Comparison of ENCODE assay signal across 11 cellular contexts in genomic region chr20:3901028-3901746, GRCh38. TPM values are rescaled to one million over a fixed set of nuclear protein-coding genes. Genes with fewer than 3 reads are reported as not detected.
DNase-seq lines count a peak whose midpoint lies in the region; ATAC-seq, FAIRE-seq and TF ChIP-seq lines count a peak whose summit lies in the region.
"Had no signal": no experiment of that assay in that cellular context is flagged by ENCODE, and none has a peak within 500 bp of the region (broad histone marks: within the 10 kb centered on the region; RNA-seq: fewer than 3 reads in every experiment).

No MANE protein-coding gene starts in this region.

- TF ChIP-seq RAD21 in HepG2 (CRISPR knock-in tag; IDR thresholded peaks at IDR 0.05), result no peak

- H3K4me3 ChIP-seq in HepG2 (replicated peaks in 1 of 3; ENCODE audit: insufficient read depth in 1 of 3, low read depth in 2 of 3, low read length in 3 of 3), result no peak overlapping the region

- in situ Hi-C loops in HepG2 (cut with HindIII; ENCODE audit: extremely low pct_ligation_motif_present, low pct_unique_long_range_greater_than_20kb), result no loop called here

- CTCF ChIA-PET in activated CD8-positive, alpha-beta T cell treated with anti-CD3 and anti-CD28 coated beads, Interleukin-2, amount 10 ng/mL, durations not matched to agents 7 days and 5 days (lab: Charles Lee), result interaction anchor here (1.2 to 1.4 kb wide), 4 partner anchors 26 to 133 kb away, joined by 3 to 4 read pairs (median 3); partner anchors contain the start of gene ADISSP
- CTCF ChIA-PET in HepG2 (lab: Yijun Ruan, JAX; ENCODE audit: low intra/inter-chr PET ratio, low total read pairs), result no interaction called here

- peaks cover 97% of the 10 kb centered on the region for H4K20me1 ChIP-seq in HepG2 (ENCODE audit: insufficient read depth, low read length)

- H3K27ac ChIP-seq in HepG2 (ENCODE audit: extremely low read length, insufficient read depth, low read length), result no peak overlapping the region
- H3K27ac ChIP-seq: C4-2B had no signal

- H3K79me2 ChIP-seq in HepG2 (ENCODE audit: insufficient read depth, low read length), result peaks cover 98% of the 10 kb centered on the region

- H3K4me3 Mint-ChIP-seq in activated naive CD4-positive, alpha-beta T cell treated with anti-CD3 and anti-CD28 coated beads, Interleukin-2, amount 50 U/mL, for 24 hours, result peak overlapping the region; percentile 80
- peak overlapping the region; percentile 28 for H3K4me3 Mint-ChIP-seq in activated CD8-positive, alpha-beta T cell treated with anti-CD3 and anti-CD28 coated beads, Interleukin-2, amount 10 ng/mL, durations not matched to agents 7 days and 5 days
- peak overlapping the region; percentile 22 for H3K4me3 Mint-ChIP-seq in type B pancreatic cell

- peak overlapping the region; percentile 92 for H3K27ac Mint-ChIP-seq in activated naive CD4-positive, alpha-beta T cell treated with anti-CD3 and anti-CD28 coated beads, Interleukin-2, amount 50 U/mL, for 24 hours
- H3K27ac Mint-ChIP-seq in activated CD8-positive, alpha-beta T cell treated with anti-CD3 and anti-CD28 coated beads, Interleukin-2, amount 10 ng/mL, durations not matched to agents 7 days and 5 days, result peak overlapping the region; percentile 16
- H3K27ac Mint-ChIP-seq in type B pancreatic cell, result peak overlapping the region; percentile 57

- H3K9me3 ChIP-seq in HepG2 (ENCODE audit: low read length), result no peaks in the 10 kb centered on the region

- BruUV-seq in HepG2 (replicated peaks; lab: Mats Ljungman, UMichigan), result no TSS peak

- POLR2A ChIA-PET in activated CD8-positive, alpha-beta T cell treated with anti-CD3 and anti-CD28 coated beads, Interleukin-2, amount 10 ng/mL, durations not matched to agents 7 days and 5 days (lab: Charles Lee), result interaction anchor here (1.1 kb wide), 1 partner anchor 10 kb away, joined by 3 read pairs; no protein-coding TSS in a partner anchor
- POLR2A ChIA-PET in HepG2 (lab: Yijun Ruan, JAX), result no interaction called here

- 93% methylated on average over 3 of the region's 3 CpGs for WGBS in HepG2 (ENCODE audit: low lambda C conversion rate)

- no peaks in the 10 kb centered on the region for H3K9me3 Mint-ChIP-seq in activated naive CD4-positive, alpha-beta T cell treated with anti-CD3 and anti-CD28 coated beads, Interleukin-2, amount 50 U/mL, for 24 hours
- no peaks in the 10 kb centered on the region for H3K9me3 Mint-ChIP-seq in activated CD8-positive, alpha-beta T cell treated with anti-CD3 and anti-CD28 coated beads, Interleukin-2, amount 10 ng/mL, durations not matched to agents 7 days and 5 days (ENCODE audit: insufficient read depth)
- no peaks in the 10 kb centered on the region for H3K9me3 Mint-ChIP-seq in type B pancreatic cell

- peaks cover 78% of the 10 kb centered on the region for H3K4me1 Mint-ChIP-seq in activated naive CD4-positive, alpha-beta T cell treated with anti-CD3 and anti-CD28 coated beads, Interleukin-2, amount 50 U/mL, for 24 hours
- peaks cover 48% of the 10 kb centered on the region for H3K4me1 Mint-ChIP-seq in activated CD8-positive, alpha-beta T cell treated with anti-CD3 and anti-CD28 coated beads, Interleukin-2, amount 10 ng/mL, durations not matched to agents 7 days and 5 days (ENCODE audit: low read depth)
- peaks cover 35% of the 10 kb centered on the region for H3K4me1 Mint-ChIP-seq in type B pancreatic cell (ENCODE audit: unreplicated experiment)

- no peak for TF ChIP-seq POLR2A in HepG2 (IDR thresholded peaks at IDR 0.05; ENCODE audit: insufficient read depth in 1 of 2, low read depth in 2 of 2, low read length in 2 of 2)

- TF ChIP-seq CTCF in HepG2 (CRISPR knock-in tag; IDR thresholded peaks at IDR 0.05) (no peak), type B pancreatic cell (conservative IDR thresholded peaks at IDR 0.05) (no peak)

- TF ChIP-seq EP300 in HepG2 (IDR thresholded peaks at IDR 0.05; ENCODE audit: low read depth in 2 of 2, low read length in 2 of 2) (no peak), HepG2 (CRISPR knock-in tag; IDR thresholded peaks at IDR 0.05; ENCODE audit: borderline replicate concordance) (no peak)

- FAIRE-seq in HepG2 (lab: Jason Lieb, UNC), result no peak
- FAIRE-seq: colon had no signal

- H3K36me3 ChIP-seq in HepG2 (replicated peaks in 1 of 2; ENCODE audit: control insufficient read depth in 1 of 2, insufficient read depth in 2 of 2, low read length in 2 of 2), result peaks cover 5 to 36% of the 10 kb centered on the region in 2 experiments; a peak in 3 of 5 replicates

- no peak overlapping the region for H3K9ac ChIP-seq in HepG2 (ENCODE audit: insufficient read depth, low read depth, low read length)

- H3K36me3 Mint-ChIP-seq in activated naive CD4-positive, alpha-beta T cell treated with anti-CD3 and anti-CD28 coated beads, Interleukin-2, amount 50 U/mL, for 24 hours, result no peaks in the 10 kb centered on the region
- H3K36me3 Mint-ChIP-seq in activated CD8-positive, alpha-beta T cell treated with anti-CD3 and anti-CD28 coated beads, Interleukin-2, amount 10 ng/mL, durations not matched to agents 7 days and 5 days (ENCODE audit: low read depth), result peaks cover 35% of the 10 kb centered on the region
- H3K36me3 Mint-ChIP-seq in type B pancreatic cell, result peaks cover 5% of the 10 kb centered on the region

- peaks cover 86% of the 10 kb centered on the region for H3K4me1 ChIP-seq in HepG2 (ENCODE audit: insufficient read depth, low read length)

- no peak overlapping the region for H2AFZ ChIP-seq in HepG2 (ENCODE audit: low read length)

- intact Hi-C loops in HepG2 (cut with micrococcal nuclease; ENCODE audit: unreplicated experiment), result no loop called here

- no peak overlapping the region for H3K4me2 ChIP-seq in HepG2 (ENCODE audit: low read depth, low read length)

- no peak for ATAC-seq in activated CD8-positive, alpha-beta T cell treated with anti-CD3 and anti-CD28 coated beads, Interleukin-2, amount 10 ng/mL, durations not matched to agents 7 days and 5 days
- no peak for ATAC-seq in HepG2

- DNase-seq in activated naive CD4-positive, alpha-beta T cell (lab: John Stamatoyannopoulos, UW), result no peak
- no peak for DNase-seq in activated CD8-positive, alpha-beta T cell treated with anti-CD3 and anti-CD28 coated beads, Interleukin-2, amount 10 ng/mL, durations not matched to agents 7 days and 5 days
- no peak for DNase-seq in HepG2 (ENCODE audit: low spot score)
- DNase-seq in type B pancreatic cell (ENCODE audit: extremely low spot score, unreplicated experiment), result no peak
- DNase-seq in KG1 (lab: John Stamatoyannopoulos, UW), result no peak
- no peak for DNase-seq in kidney tubule cell (ENCODE audit: low spot score)
- no peak for DNase-seq in activated CD4-positive, CD25-positive, alpha-beta regulatory T cell treated with anti-CD3 and anti-CD28 coated beads, Interleukin-2, amount 50 U/mL, for 72 hours
- DNase-seq: MM.1S had no signal

- no peaks in the 10 kb centered on the region for H3K27me3 Mint-ChIP-seq in activated naive CD4-positive, alpha-beta T cell treated with anti-CD3 and anti-CD28 coated beads, Interleukin-2, amount 50 U/mL, for 24 hours
- no peaks in the 10 kb centered on the region for H3K27me3 Mint-ChIP-seq in activated CD8-positive, alpha-beta T cell treated with anti-CD3 and anti-CD28 coated beads, Interleukin-2, amount 10 ng/mL, durations not matched to agents 7 days and 5 days (ENCODE audit: low read depth)
- no peaks in the 10 kb centered on the region for H3K27me3 Mint-ChIP-seq in type B pancreatic cell

- no peaks in the 10 kb centered on the region for H3K27me3 ChIP-seq in HepG2 (ENCODE audit: control insufficient read depth in 1 of 2, insufficient read depth in 2 of 2, low read length in 2 of 2)

RNA-seq across cellular contexts. Expression of gene PANK2, which starts 12.0 kb away (rescaled TPM):
- 10 to 100 TPM; 73.1 to 74.4 TPM for total RNA-seq in activated CD8-positive, alpha-beta T cell treated with anti-CD3 and anti-CD28 coated beads, Interleukin-2, amount 10 ng/mL, durations not matched to agents 7 days and 5 days
- total RNA-seq in HepG2 (2016; rRNA removed; fragmentation: Illumina TruSeq; extraction: Trizol), result 123 and 127 TPM in 2 replicates
- 91.5 and 107 TPM in 2 replicates for total RNA-seq in HepG2 (2016; cell fraction: cytosol; rRNA removed; fragmentation: Illumina TruSeq; extraction: Trizol; ENCODE audit: low read depth)
- total RNA-seq in HepG2 (2016; cell fraction: insoluble cytoplasmic fraction; rRNA removed; fragmentation: Illumina TruSeq; extraction: Trizol), result 126 TPM in 2 replicates
- total RNA-seq in HepG2 (2016; cell fraction: membrane; rRNA removed; fragmentation: Illumina TruSeq; extraction: Trizol), result 107 and 121 TPM in 2 replicates
- 89.8 and 90.2 TPM in 2 replicates for total RNA-seq in HepG2 (2016; cell fraction: nucleus; rRNA removed; fragmentation: Illumina TruSeq; extraction: Trizol)
- polyA plus RNA-seq in HepG2 (2011; rRNA removed), result 31.2 and 39.2 TPM in 2 replicates
- 23.0 and 31.7 TPM in 2 replicates for polyA plus RNA-seq in HepG2 (2011; cell fraction: cytosol; rRNA removed)
- 41.6 and 42.6 TPM in 2 replicates for polyA plus RNA-seq in HepG2 (2011; cell fraction: nucleus; rRNA removed)
- 57.3 and 61.8 TPM in 2 replicates for polyA plus RNA-seq in HepG2 (2012)
- polyA plus RNA-seq in HepG2 (2016; cell fraction: cytosol; fragmentation: Illumina TruSeq; extraction: Trizol; ENCODE audit: low read depth), result 37.8 and 43.1 TPM in 2 replicates
- 105 and 120 TPM in 2 replicates for polyA plus RNA-seq in HepG2 (2016; cell fraction: insoluble cytoplasmic fraction; fragmentation: Illumina TruSeq; extraction: Trizol; ENCODE audit: low read depth)
- polyA plus RNA-seq in HepG2 (2016; cell fraction: membrane; fragmentation: Illumina TruSeq; extraction: Trizol; ENCODE audit: low read depth), result 70.7 and 71.1 TPM in 2 replicates
- polyA plus RNA-seq in HepG2 (2016; cell fraction: nucleus; fragmentation: Illumina TruSeq; extraction: Trizol; ENCODE audit: insufficient read depth, low read depth), result 77.9 and 84.3 TPM in 2 replicates
- polyA minus RNA-seq in HepG2 (2011; rRNA and poly(A)+ RNA removed; ENCODE audit: low replicate concordance), result 24.2 and 40.6 TPM in 2 replicates
- polyA minus RNA-seq in HepG2 (2011; cell fraction: cytosol; rRNA and poly(A)+ RNA removed), result 23.3 and 28.9 TPM in 2 replicates
- 83.4 and 101 TPM in 2 replicates for polyA minus RNA-seq in HepG2 (2011; cell fraction: nucleus; rRNA and poly(A)+ RNA removed)
- 38.9 and 55.3 TPM in 2 replicates for total RNA-seq in type B pancreatic cell (ENCODE audit: low replicate concordance)

RNA-seq across cellular contexts. Expression of gene MAVS, which starts 54.6 kb away (rescaled TPM):
- total RNA-seq in activated CD8-positive, alpha-beta T cell treated with anti-CD3 and anti-CD28 coated beads, Interleukin-2, amount 10 ng/mL, durations not matched to agents 7 days and 5 days, result 10 to 100 TPM; 29.7 TPM
- total RNA-seq in HepG2 (2016; rRNA removed; fragmentation: Illumina TruSeq; extraction: Trizol) (36.6 and 44.4 TPM in 2 replicates), type B pancreatic cell (ENCODE audit: low replicate concordance) (44.5 and 52.2 TPM in 2 replicates)
- total RNA-seq in HepG2 (2016; cell fraction: cytosol; rRNA removed; fragmentation: Illumina TruSeq; extraction: Trizol; ENCODE audit: low read depth), result 4.7 and 5.3 TPM in 2 replicates
- total RNA-seq in HepG2 (2016; cell fraction: insoluble cytoplasmic fraction; rRNA removed; fragmentation: Illumina TruSeq; extraction: Trizol), result 37.6 and 37.9 TPM in 2 replicates
- 17.4 and 17.9 TPM in 2 replicates for total RNA-seq in HepG2 (2016; cell fraction: membrane; rRNA removed; fragmentation: Illumina TruSeq; extraction: Trizol)
- total RNA-seq in HepG2 (2016; cell fraction: nucleus; rRNA removed; fragmentation: Illumina TruSeq; extraction: Trizol), result 23.6 and 27.3 TPM in 2 replicates
- polyA plus RNA-seq in HepG2 (2011; rRNA removed), result 27.3 and 27.8 TPM in 2 replicates
- 15.7 and 16.8 TPM in 2 replicates for polyA plus RNA-seq in HepG2 (2011; cell fraction: cytosol; rRNA removed)
- polyA plus RNA-seq in HepG2 (2011; cell fraction: nucleus; rRNA removed), result 36.4 and 42.5 TPM in 2 replicates
- 18.3 and 22.8 TPM in 2 replicates for polyA plus RNA-seq in HepG2 (2012)
- polyA plus RNA-seq in HepG2 (2016; cell fraction: cytosol; fragmentation: Illumina TruSeq; extraction: Trizol; ENCODE audit: low read depth), result 2.6 TPM in 2 replicates
- 25.4 and 30.9 TPM in 2 replicates for polyA plus RNA-seq in HepG2 (2016; cell fraction: insoluble cytoplasmic fraction; fragmentation: Illumina TruSeq; extraction: Trizol; ENCODE audit: low read depth)
- 6.2 and 7.0 TPM in 2 replicates for polyA plus RNA-seq in HepG2 (2016; cell fraction: membrane; fragmentation: Illumina TruSeq; extraction: Trizol; ENCODE audit: low read depth)
- polyA plus RNA-seq in HepG2 (2016; cell fraction: nucleus; fragmentation: Illumina TruSeq; extraction: Trizol; ENCODE audit: insufficient read depth, low read depth), result 35.3 and 39.8 TPM in 2 replicates
- 25.5 and 99.2 TPM in 2 replicates for polyA minus RNA-seq in HepG2 (2011; rRNA and poly(A)+ RNA removed; ENCODE audit: low replicate concordance)
- polyA minus RNA-seq in HepG2 (2011; cell fraction: cytosol; rRNA and poly(A)+ RNA removed), result 36.0 and 39.4 TPM in 2 replicates
- polyA minus RNA-seq in HepG2 (2011; cell fraction: nucleus; rRNA and poly(A)+ RNA removed), result 27.7 and 33.1 TPM in 2 replicates

Comparison
In these comparisons a context has a peak if more than half of its experiments do, and no peak if none do; other contexts are left out.
1. H3K27ac Mint-ChIP-seq: peak in every context shown above with its lines; median percentile 92 in activated naive CD4-positive, alpha-beta T cell treated with anti-CD3 and anti-CD28 coated beads, Interleukin-2, amount 50 U/mL, for 24 hours; 57 in type B pancreatic cell; 16 in activated CD8-positive, alpha-beta T cell treated with anti-CD3 and anti-CD28 coated beads, Interleukin-2, amount 10 ng/mL, durations not matched to agents 7 days and 5 days.
2. H3K4me3 Mint-ChIP-seq: peak in every context shown above with its lines; median percentile 80 in activated naive CD4-positive, alpha-beta T cell treated with anti-CD3 and anti-CD28 coated beads, Interleukin-2, amount 50 U/mL, for 24 hours; 28 in activated CD8-positive, alpha-beta T cell treated with anti-CD3 and anti-CD28 coated beads, Interleukin-2, amount 10 ng/mL, durations not matched to agents 7 days and 5 days; 22 in type B pancreatic cell.